Comparison of ENCODE assay signal across 1 cellular context in the genomic region with DNA sequence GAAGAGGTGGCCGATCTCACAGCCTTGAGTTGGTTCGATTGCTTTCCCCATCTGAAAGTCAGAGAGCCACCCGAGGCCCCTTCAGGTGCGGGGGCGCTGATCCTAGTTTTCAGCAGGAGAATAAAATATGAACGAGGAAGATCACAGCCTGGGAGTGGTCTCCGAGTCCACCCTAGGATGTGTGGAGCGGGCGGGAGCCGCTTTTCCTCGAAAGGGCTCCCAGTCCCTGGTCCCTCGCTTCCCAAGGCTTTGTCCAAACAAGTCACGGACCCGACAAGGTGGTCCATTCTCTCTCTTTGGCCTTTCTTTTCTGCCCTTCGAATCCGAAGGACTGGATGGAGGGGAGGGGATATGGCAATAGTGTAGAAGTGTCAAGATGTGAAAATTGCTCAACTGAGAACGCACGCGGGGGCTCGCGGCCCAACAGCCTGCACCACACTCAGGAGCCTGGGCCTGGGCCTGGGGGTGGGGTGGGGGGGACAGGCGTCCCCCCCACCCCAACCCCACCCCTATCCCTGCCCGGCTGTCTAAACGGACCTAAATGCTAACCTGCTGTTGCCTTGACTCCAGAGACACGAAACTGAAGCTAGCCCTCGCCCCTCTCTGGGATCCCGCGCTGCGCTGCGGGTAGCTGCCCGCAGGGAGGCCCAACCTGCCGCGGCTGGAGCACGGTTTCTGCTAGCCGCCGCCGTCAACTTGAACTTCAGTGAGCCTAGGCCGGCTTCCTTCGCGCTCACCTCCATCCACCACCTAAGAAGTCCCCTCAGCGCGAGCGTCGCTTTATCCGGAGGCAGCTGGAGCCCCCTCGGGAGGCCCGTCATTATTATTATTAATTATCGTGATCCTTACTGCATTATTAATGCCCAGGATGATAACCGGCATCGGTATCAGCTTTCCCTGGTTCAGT.
TF ChIP-seq lines count a peak whose summit lies in the region.

No MANE protein-coding gene starts in this region.

TF ChIP-seq in SK-N-SH treated with all-trans-retinoic acid at 6 μM for 48 hours, 23 proteins besides CTCF, POLR2A, EP300 and RAD21 (continued from another document):
- TF ChIP-seq, protein P1, sequence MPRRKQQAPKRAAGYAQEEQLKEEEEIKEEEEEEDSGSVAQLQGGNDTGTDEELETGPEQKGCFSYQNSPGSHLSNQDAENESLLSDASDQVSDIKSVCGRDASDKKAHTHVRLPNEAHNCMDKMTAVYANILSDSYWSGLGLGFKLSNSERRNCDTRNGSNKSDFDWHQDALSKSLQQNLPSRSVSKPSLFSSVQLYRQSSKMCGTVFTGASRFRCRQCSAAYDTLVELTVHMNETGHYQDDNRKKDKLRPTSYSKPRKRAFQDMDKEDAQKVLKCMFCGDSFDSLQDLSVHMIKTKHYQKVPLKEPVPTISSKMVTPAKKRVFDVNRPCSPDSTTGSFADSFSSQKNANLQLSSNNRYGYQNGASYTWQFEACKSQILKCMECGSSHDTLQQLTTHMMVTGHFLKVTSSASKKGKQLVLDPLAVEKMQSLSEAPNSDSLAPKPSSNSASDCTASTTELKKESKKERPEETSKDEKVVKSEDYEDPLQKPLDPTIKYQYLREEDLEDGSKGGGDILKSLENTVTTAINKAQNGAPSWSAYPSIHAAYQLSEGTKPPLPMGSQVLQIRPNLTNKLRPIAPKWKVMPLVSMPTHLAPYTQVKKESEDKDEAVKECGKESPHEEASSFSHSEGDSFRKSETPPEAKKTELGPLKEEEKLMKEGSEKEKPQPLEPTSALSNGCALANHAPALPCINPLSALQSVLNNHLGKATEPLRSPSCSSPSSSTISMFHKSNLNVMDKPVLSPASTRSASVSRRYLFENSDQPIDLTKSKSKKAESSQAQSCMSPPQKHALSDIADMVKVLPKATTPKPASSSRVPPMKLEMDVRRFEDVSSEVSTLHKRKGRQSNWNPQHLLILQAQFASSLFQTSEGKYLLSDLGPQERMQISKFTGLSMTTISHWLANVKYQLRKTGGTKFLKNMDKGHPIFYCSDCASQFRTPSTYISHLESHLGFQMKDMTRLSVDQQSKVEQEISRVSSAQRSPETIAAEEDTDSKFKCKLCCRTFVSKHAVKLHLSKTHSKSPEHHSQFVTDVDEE (CRISPR knock-in tag; IDR thresholded peaks at IDR 0.05) = no peak
- TF ChIP-seq RARB (CRISPR knock-in tag; IDR thresholded peaks at IDR 0.05) (no peak), TCF4 (CRISPR knock-in tag; IDR thresholded peaks at IDR 0.05; ENCODE audit: borderline replicate concordance) (no peak), CSDC2 (CRISPR knock-in tag; IDR thresholded peaks at IDR 0.05) (no peak), GLIS3 (CRISPR knock-in tag; IDR thresholded peaks at IDR 0.05) (no peak)
- TF ChIP-seq, protein P2, sequence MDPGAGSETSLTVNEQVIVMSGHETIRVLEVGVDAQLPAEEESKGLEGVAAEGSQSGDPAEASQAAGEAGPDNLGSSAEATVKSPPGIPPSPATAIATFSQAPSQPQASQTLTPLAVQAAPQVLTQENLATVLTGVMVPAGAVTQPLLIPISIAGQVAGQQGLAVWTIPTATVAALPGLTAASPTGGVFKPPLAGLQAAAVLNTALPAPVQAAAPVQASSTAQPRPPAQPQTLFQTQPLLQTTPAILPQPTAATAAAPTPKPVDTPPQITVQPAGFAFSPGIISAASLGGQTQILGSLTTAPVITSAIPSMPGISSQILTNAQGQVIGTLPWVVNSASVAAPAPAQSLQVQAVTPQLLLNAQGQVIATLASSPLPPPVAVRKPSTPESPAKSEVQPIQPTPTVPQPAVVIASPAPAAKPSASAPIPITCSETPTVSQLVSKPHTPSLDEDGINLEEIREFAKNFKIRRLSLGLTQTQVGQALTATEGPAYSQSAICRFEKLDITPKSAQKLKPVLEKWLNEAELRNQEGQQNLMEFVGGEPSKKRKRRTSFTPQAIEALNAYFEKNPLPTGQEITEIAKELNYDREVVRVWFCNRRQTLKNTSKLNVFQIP (CRISPR knock-in tag; IDR thresholded peaks at IDR 0.05; ENCODE audit: borderline replicate concordance, low read depth) = no peak
- TF ChIP-seq, protein P3, sequence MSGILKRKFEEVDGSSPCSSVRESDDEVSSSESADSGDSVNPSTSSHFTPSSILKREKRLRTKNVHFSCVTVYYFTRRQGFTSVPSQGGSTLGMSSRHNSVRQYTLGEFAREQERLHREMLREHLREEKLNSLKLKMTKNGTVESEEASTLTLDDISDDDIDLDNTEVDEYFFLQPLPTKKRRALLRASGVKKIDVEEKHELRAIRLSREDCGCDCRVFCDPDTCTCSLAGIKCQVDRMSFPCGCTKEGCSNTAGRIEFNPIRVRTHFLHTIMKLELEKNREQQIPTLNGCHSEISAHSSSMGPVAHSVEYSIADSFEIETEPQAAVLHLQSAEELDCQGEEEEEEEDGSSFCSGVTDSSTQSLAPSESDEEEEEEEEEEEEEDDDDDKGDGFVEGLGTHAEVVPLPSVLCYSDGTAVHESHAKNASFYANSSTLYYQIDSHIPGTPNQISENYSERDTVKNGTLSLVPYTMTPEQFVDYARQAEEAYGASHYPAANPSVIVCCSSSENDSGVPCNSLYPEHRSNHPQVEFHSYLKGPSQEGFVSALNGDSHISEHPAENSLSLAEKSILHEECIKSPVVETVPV (CRISPR knock-in tag; IDR thresholded peaks at IDR 0.05) = no peak
- TF ChIP-seq, protein P4, sequence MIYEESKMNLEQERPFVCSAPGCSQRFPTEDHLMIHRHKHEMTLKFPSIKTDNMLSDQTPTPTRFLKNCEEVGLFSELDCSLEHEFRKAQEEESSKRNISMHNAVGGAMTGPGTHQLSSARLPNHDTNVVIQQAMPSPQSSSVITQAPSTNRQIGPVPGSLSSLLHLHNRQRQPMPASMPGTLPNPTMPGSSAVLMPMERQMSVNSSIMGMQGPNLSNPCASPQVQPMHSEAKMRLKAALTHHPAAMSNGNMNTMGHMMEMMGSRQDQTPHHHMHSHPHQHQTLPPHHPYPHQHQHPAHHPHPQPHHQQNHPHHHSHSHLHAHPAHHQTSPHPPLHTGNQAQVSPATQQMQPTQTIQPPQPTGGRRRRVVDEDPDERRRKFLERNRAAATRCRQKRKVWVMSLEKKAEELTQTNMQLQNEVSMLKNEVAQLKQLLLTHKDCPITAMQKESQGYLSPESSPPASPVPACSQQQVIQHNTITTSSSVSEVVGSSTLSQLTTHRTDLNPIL (CRISPR knock-in tag; IDR thresholded peaks at IDR 0.05; ENCODE audit: low read depth) = no peak
- TF ChIP-seq, protein P5, sequence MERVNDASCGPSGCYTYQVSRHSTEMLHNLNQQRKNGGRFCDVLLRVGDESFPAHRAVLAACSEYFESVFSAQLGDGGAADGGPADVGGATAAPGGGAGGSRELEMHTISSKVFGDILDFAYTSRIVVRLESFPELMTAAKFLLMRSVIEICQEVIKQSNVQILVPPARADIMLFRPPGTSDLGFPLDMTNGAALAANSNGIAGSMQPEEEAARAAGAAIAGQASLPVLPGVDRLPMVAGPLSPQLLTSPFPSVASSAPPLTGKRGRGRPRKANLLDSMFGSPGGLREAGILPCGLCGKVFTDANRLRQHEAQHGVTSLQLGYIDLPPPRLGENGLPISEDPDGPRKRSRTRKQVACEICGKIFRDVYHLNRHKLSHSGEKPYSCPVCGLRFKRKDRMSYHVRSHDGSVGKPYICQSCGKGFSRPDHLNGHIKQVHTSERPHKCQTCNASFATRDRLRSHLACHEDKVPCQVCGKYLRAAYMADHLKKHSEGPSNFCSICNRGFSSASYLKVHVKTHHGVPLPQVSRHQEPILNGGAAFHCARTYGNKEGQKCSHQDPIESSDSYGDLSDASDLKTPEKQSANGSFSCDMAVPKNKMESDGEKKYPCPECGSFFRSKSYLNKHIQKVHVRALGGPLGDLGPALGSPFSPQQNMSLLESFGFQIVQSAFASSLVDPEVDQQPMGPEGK (CRISPR knock-in tag; IDR thresholded peaks at IDR 0.05; ENCODE audit: borderline replicate concordance) = no peak
